1 cellular context compared by ENCODE assay signal in the genomic region with DNA sequence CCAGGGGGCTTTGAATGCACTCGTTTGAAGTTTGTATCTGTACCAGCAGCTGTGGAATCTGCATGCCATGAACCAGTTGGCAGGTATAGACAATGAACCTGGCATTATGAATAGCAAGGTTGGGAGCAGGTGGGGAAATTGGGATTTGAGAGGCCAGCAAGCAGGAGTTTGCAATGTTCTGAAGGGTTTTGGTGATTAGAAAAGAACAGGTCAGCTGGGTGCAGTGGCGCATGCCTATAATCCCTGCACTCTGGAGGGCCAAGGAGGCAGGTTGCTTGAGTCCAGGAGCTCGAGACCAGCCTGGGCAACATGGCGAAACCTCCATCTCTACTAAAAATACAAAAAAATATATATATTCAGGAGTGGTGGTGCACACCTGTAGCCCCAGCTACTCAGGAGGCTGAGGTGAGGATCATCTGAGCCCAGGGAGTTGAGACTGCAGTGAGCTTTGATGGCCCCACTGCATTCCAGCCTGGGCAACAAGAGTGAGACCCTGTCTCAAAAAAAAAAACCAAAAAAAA.
TF ChIP-seq lines count a peak whose summit lies in the region.

No MANE protein-coding gene starts in this region.

TF ChIP-seq in SK-N-SH, 30 proteins besides CTCF, POLR2A, EP300 and RAD21 (continued from another document):
- TF ChIP-seq, protein P1, sequence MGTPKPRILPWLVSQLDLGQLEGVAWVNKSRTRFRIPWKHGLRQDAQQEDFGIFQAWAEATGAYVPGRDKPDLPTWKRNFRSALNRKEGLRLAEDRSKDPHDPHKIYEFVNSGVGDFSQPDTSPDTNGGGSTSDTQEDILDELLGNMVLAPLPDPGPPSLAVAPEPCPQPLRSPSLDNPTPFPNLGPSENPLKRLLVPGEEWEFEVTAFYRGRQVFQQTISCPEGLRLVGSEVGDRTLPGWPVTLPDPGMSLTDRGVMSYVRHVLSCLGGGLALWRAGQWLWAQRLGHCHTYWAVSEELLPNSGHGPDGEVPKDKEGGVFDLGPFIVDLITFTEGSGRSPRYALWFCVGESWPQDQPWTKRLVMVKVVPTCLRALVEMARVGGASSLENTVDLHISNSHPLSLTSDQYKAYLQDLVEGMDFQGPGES (IDR thresholded peaks at IDR 0.05; ENCODE audit: low read depth, low read length) = no peak
- TF ChIP-seq USF2 (IDR thresholded peaks at IDR 0.05; ENCODE audit: borderline replicate concordance, low read depth, low read length) = no peak
- TF ChIP-seq REST (IDR thresholded peaks at IDR 0.05; ENCODE audit: low read depth, low read length) = no peak
